Comparison of ENCODE assay signal across 19 cellular contexts in genomic region chr1:232617237-232617636, GRCh38.
A peak's percentile ranks its signal among the peaks of the same experiment; 100 is the strongest.
DNase-seq lines count a peak whose midpoint lies in the region; ATAC-seq and TF ChIP-seq lines count a peak whose summit lies in the region.
"Had no signal": no experiment of that assay in that cellular context is flagged by ENCODE, and none has a peak within 500 bp of the region (broad histone marks: within the 10 kb centered on the region; RNA-seq: fewer than 3 reads in every experiment).

No MANE protein-coding gene starts in this region.

- peaks cover 75% of the 10 kb centered on the region for H3K4me1 Mint-ChIP-seq in dendritic cell treated with granulocyte-macrophage colony-stimulating factor and Interleukin-4, amounts not matched to agents 40 ng/mL and 50 ng/mL, for 4 days (ENCODE audit: low read depth)

- no peaks in the 10 kb centered on the region for H3K9me3 Mint-ChIP-seq in dendritic cell treated with granulocyte-macrophage colony-stimulating factor and Interleukin-4, amounts not matched to agents 40 ng/mL and 50 ng/mL, for 4 days

- H3K27ac Mint-ChIP-seq in dendritic cell treated with granulocyte-macrophage colony-stimulating factor and Interleukin-4, amounts not matched to agents 40 ng/mL and 50 ng/mL, for 4 days = peak overlapping the region; percentile 32

- H3K36me3 ChIP-seq in BLaER1 treated with 17β-estradiol and CSF1 and Interleukin-3, amounts not matched to agents 10 nM and 100 nM = peaks cover 0 to 4% (median 0%) of the 10 kb centered on the region in 11 experiments; a peak in 2 of 22 replicates
- H3K36me3 ChIP-seq in WERI-Rb-1 = no peaks in the 10 kb centered on the region
- H3K36me3 ChIP-seq: BE2C had no signal

- no peak for TF ChIP-seq CTCF in WERI-Rb-1 (IDR thresholded peaks at IDR 0.05; ENCODE audit: low read depth, low read length)

- no peaks in the 10 kb centered on the region for H3K27me3 ChIP-seq in BLaER1 treated with 17β-estradiol and CSF1 and Interleukin-3, amounts not matched to agents 10 nM and 100 nM
- no peaks in the 10 kb centered on the region for H3K27me3 ChIP-seq in WERI-Rb-1 (ENCODE audit: insufficient read depth, low read depth, severe bottlenecking)
- H3K27me3 ChIP-seq: BE2C had no signal

- peaks cover 0 to 21% (median 0%) of the 10 kb centered on the region in 11 experiments; a peak in 6 of 22 replicates for H3K9me3 ChIP-seq in BLaER1 treated with 17β-estradiol and CSF1 and Interleukin-3, amounts not matched to agents 10 nM and 100 nM (replicated peaks in 1 of 11)
- no peaks in the 10 kb centered on the region for H3K9me3 ChIP-seq in WERI-Rb-1 (ENCODE audit: severe bottlenecking)
- H3K9me3 ChIP-seq: BE2C had no signal

- peaks cover 0 to 34% (median 0%) of the 10 kb centered on the region in 11 experiments; a peak in 3 of 22 replicates for H4K20me1 ChIP-seq in BLaER1 treated with 17β-estradiol and CSF1 and Interleukin-3, amounts not matched to agents 10 nM and 100 nM

- no peak overlapping the region for H3K4me3 ChIP-seq in BLaER1 treated with 17β-estradiol and CSF1 and Interleukin-3, amounts not matched to agents 10 nM and 100 nM
- H3K4me3 ChIP-seq in WERI-Rb-1 (ENCODE audit: low read depth, low read length) = no peak overlapping the region
- H3K4me3 ChIP-seq: SK-N-MC had no signal

- ATAC-seq in GM19455 (IDR thresholded peaks at IDR 0.05; ENCODE audit: unreplicated experiment) = no peak

- DNase-seq in DMS 273 (lab: John Stamatoyannopoulos, UW; ENCODE audit: unreplicated experiment) (peak; percentile 27), DMS 273 treated with DMSO at 0.1 percent for 48 hours (lab: John Stamatoyannopoulos, UW) (no peak), NCI-H1092 treated with DMSO at 0.1 percent for 48 hours (lab: John Stamatoyannopoulos, UW) (peak; percentile 17), NCI-H1417 treated with DMSO at 0.1 percent for 48 hours (lab: John Stamatoyannopoulos, UW) (no peak), WERI-Rb-1 (no peak)
- DNase-seq: BE2C, Calu3, H7, NCI-H1694, NCI-H2029 treated with DMSO at 0.1 percent for 48 hours, NCI-H524, NCI-H774, SIG-M5 had no signal

- H3K4me3 Mint-ChIP-seq in dendritic cell treated with granulocyte-macrophage colony-stimulating factor and Interleukin-4, amounts not matched to agents 40 ng/mL and 50 ng/mL, for 4 days = no peak overlapping the region

- H3K4me2 ChIP-seq in BLaER1 treated with 17β-estradiol and CSF1 and Interleukin-3, amounts not matched to agents 10 nM and 100 nM = peak overlapping the region; percentile 49 to 76 (median 62); a peak in 18 of 22 replicates
- H3K4me2 ChIP-seq: KMS-11 had no signal

- no peaks in the 10 kb centered on the region for H3K27me3 Mint-ChIP-seq in dendritic cell treated with granulocyte-macrophage colony-stimulating factor and Interleukin-4, amounts not matched to agents 40 ng/mL and 50 ng/mL, for 4 days

- H3K9ac ChIP-seq in BLaER1 treated with 17β-estradiol and CSF1 and Interleukin-3, amounts not matched to agents 10 nM and 100 nM = no peak overlapping the region
- H3K9ac ChIP-seq: KMS-11 had no signal

- intact Hi-C loops in dendritic cell treated with granulocyte-macrophage colony-stimulating factor and Interleukin-4, amounts not matched to agents 40 ng/mL and 50 ng/mL, for 4 days (cut with micrococcal nuclease) = no loop called here

- peaks cover 10% of the 10 kb centered on the region for H3K36me3 Mint-ChIP-seq in dendritic cell treated with granulocyte-macrophage colony-stimulating factor and Interleukin-4, amounts not matched to agents 40 ng/mL and 50 ng/mL, for 4 days (ENCODE audit: low read depth)

- H3K4me1 ChIP-seq in BLaER1 treated with 17β-estradiol and CSF1 and Interleukin-3, amounts not matched to agents 10 nM and 100 nM = peaks cover 26 to 99% (median 54%) of the 10 kb centered on the region in 10 experiments

- H3K27ac ChIP-seq in BLaER1 treated with 17β-estradiol and CSF1 and Interleukin-3, amounts not matched to agents 10 nM and 100 nM = 0 out of 22 replicates have a peak overlapping the region, but pooled peaks of 1 of the 11 experiments have one; percentile 9
- no peak overlapping the region for H3K27ac ChIP-seq in WERI-Rb-1
- H3K27ac ChIP-seq: 22Rv1, KMS-11, SK-N-MC had no signal

Comparison
In these comparisons a context has a peak if more than half of its experiments do, and no peak if none do; other contexts are left out.
1. DNase-seq: peak in DMS 273 (single experiment) and NCI-H1092 treated with DMSO at 0.1 percent for 48 hours (single experiment); none in DMS 273 treated with DMSO at 0.1 percent for 48 hours (single experiment), NCI-H1417 treated with DMSO at 0.1 percent for 48 hours (single experiment) and WERI-Rb-1 (single experiment).